ENCODE assay signal across 13 cellular contexts in genomic region chr14:105931808-105932483, GRCh38.
A peak's percentile ranks its signal among the peaks of the same experiment; 100 is the strongest.
DNase-seq lines count a peak whose midpoint lies in the region; ATAC-seq and TF ChIP-seq lines count a peak whose summit lies in the region.
"Had no signal": no experiment of that assay in that cellular context is flagged by ENCODE, and none has a peak within 500 bp of the region (broad histone marks: within the 10 kb centered on the region; RNA-seq: fewer than 3 reads in every experiment).

No MANE protein-coding gene starts in this region.

- DNase-seq in activated effector memory CD4-positive, alpha-beta T cell treated with anti-CD3 and anti-CD28 coated beads, Interleukin-2, amount 50 U/mL, for 16 hours = peak; percentile 41
- DNase-seq in activated effector memory CD4-positive, alpha-beta T cell treated with Interleukin-2 at 50 U/mL for 16 hours = no peak
- DNase-seq in HT-29 (ENCODE audit: low spot score) (peak; percentile 6), SK-MEL-5 (ENCODE audit: low read depth, low spot score) (peak; percentile 25), osteoblast (ENCODE audit: insufficient read length, low spot score, missing footprints) (peak; percentile 57)
- no peak for DNase-seq in activated CD4-positive, CD25-positive, alpha-beta regulatory T cell (lab: John Stamatoyannopoulos, UW)
- DNase-seq: C1 segment of cervical spinal cord, NCI-H345, small intestine, upper lobe of left lung had no signal

- peaks cover 3% of the 10 kb centered on the region for H3K9me3 ChIP-seq in osteoblast (ENCODE audit: low read depth, low read length)

- no peaks in the 10 kb centered on the region for H3K4me1 ChIP-seq in osteoblast (ENCODE audit: insufficient read depth, low read length)
- H3K4me1 ChIP-seq: left lung, upper lobe of left lung had no signal

- no peak overlapping the region for H3K27ac ChIP-seq in osteoblast (ENCODE audit: low read depth, low read length)
- H3K27ac ChIP-seq: left lung, upper lobe of left lung had no signal

- H2AFZ ChIP-seq in osteoblast (ENCODE audit: low read length) = no peak overlapping the region

- no peaks in the 10 kb centered on the region for H3K79me2 ChIP-seq in osteoblast (ENCODE audit: insufficient read depth, low read length)

- in situ Hi-C loops in SK-MEL-5 (cut with HindIII; ENCODE audit: low pct_unique_long_range_greater_than_20kb, low sequenced_read_pairs) = no loop called here

- ATAC-seq in GM21723 (IDR thresholded peaks at IDR 0.05; ENCODE audit: unreplicated experiment) = no peak
- ATAC-seq in HG02571 (IDR thresholded peaks at IDR 0.05; ENCODE audit: unreplicated experiment) = no peak
- ATAC-seq: left lung had no signal

- H4K20me1 ChIP-seq in osteoblast (ENCODE audit: insufficient read depth, low read length) = no peaks in the 10 kb centered on the region

- no peaks in the 10 kb centered on the region for H3K27me3 ChIP-seq in osteoblast (ENCODE audit: insufficient read depth, low read length)
- H3K27me3 ChIP-seq: upper lobe of left lung had no signal

- H3K4me2 ChIP-seq in osteoblast (ENCODE audit: insufficient read depth, low read length) = no peak overlapping the region

- H3K4me3 ChIP-seq in osteoblast (ENCODE audit: insufficient read depth, low read length) = no peak overlapping the region
- H3K4me3 ChIP-seq: left lung, upper lobe of left lung had no signal

- H3K36me3 ChIP-seq in osteoblast (ENCODE audit: insufficient read depth, low read length) = no peaks in the 10 kb centered on the region
- H3K36me3 ChIP-seq: left lung, upper lobe of left lung had no signal

- no peak for TF ChIP-seq CTCF in osteoblast (IDR thresholded peaks at IDR 0.05; ENCODE audit: extremely low read depth, low read depth, low read length)

Comparison
In these comparisons a context has a peak if more than half of its experiments do, and no peak if none do; other contexts are left out.
1. DNase-seq: peak in activated effector memory CD4-positive, alpha-beta T cell treated with anti-CD3 and anti-CD28 coated beads, Interleukin-2, amount 50 U/mL, for 16 hours (single experiment), HT-29 (single experiment), SK-MEL-5 (single experiment) and osteoblast (single experiment); none in activated effector memory CD4-positive, alpha-beta T cell treated with Interleukin-2 at 50 U/mL for 16 hours (single experiment) and activated CD4-positive, CD25-positive, alpha-beta regulatory T cell (0 of 4).